ENCODE assay signal across 1 cellular context in the genomic region with DNA sequence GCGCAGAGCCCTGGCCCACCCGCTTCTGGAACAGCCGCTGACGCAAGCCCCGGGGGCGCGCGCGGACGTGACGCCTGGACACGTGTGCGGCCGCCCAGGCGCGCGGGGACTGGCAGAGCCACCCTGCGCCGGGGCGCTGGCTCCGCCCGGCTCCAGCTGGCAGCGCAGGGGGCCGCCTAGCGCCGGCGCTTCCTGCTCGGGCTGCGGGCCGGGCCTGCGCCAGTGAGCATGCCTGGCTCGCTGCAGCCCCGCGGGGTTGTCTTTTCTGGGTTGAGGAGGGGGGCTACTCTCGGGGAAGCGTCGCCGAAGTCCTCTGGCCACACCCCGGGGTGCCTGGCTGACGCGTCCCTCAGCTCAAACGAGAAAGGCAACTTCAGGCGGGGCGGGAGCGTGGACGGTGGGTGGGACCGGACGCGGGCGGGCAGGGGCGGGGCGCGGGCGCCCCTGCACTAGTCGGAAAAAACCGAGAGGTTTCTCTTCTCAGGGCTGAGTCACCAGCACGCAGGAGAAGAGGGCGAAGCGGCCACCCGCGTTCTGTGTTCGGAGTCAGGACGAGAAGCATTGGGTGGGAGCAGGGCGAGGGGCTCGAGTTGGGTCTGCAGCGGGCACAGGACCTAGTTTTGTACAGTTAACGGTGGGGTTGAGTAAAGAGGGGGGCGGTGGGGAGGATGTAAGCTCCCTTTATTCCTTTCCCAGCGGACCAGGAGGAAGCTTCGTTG.
TF ChIP-seq lines count a peak whose summit lies in the region.

A gene with protein sequence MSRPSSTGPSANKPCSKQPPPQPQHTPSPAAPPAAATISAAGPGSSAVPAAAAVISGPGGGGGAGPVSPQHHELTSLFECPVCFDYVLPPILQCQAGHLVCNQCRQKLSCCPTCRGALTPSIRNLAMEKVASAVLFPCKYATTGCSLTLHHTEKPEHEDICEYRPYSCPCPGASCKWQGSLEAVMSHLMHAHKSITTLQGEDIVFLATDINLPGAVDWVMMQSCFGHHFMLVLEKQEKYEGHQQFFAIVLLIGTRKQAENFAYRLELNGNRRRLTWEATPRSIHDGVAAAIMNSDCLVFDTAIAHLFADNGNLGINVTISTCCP (minus strand): TSS at position 48 of the 719 bp plus-strand sequence. CDS start 320 bp downstream, outside the sequence.

TF ChIP-seq in K562, 482 proteins besides CTCF, POLR2A, EP300 and RAD21 (continued from another document and continues in another):
- TF ChIP-seq PML (IDR thresholded peaks at IDR 0.05; ENCODE audit: low read length) (no peak), TCF7L2 (IDR thresholded peaks at IDR 0.05; ENCODE audit: low read depth, low read length) (no peak), SAFB (IDR thresholded peaks at IDR 0.05; ENCODE audit: borderline replicate concordance, low read depth, low read length) (peak; percentile 35; the same call in 1 of the 2 replicates), ATF1 (CRISPR knock-in tag; IDR thresholded peaks at IDR 0.05) (no peak), ATF1 (tag; IDR thresholded peaks at IDR 0.05) (peak; percentile 69), LEF1 (IDR thresholded peaks at IDR 0.05) (no peak), ZNF12 (CRISPR knock-in tag; IDR thresholded peaks at IDR 0.05) (no peak), ZFP36 (IDR thresholded peaks at IDR 0.05; ENCODE audit: low read depth, low read length, partially characterized antibody) (peak; percentile 92), NR2C1 (IDR thresholded peaks at IDR 0.05) (no peak), NR2C1 (tag; IDR thresholded peaks at IDR 0.05) (no peak), RBM17 (IDR thresholded peaks at IDR 0.05; ENCODE audit: borderline replicate concordance, low read depth, low read length) (no peak), ZNF23 (CRISPR knock-in tag; IDR thresholded peaks at IDR 0.05) (no peak), GABPB2 (CRISPR knock-in tag; conservative IDR thresholded peaks at IDR 0.05) (no peak), KAT8 (IDR thresholded peaks at IDR 0.05; ENCODE audit: low read depth) (no peak), HDAC2 (IDR thresholded peaks at IDR 0.05) (peak; percentile 94), KDM5B (IDR thresholded peaks at IDR 0.05; ENCODE audit: insufficient replicate concordance, low read depth, low read length) (peak; percentile 64), RFX1 (IDR thresholded peaks at IDR 0.05) (no peak), EGR1 (conservative IDR thresholded peaks at IDR 0.05) (peak; percentile 86), STAT5B (CRISPR knock-in tag; IDR thresholded peaks at IDR 0.05) (no peak), KLF1 (tag; IDR thresholded peaks at IDR 0.05) (no peak), ZBED1 (IDR thresholded peaks at IDR 0.05) (no peak), NR3C1 (CRISPR knock-in tag; IDR thresholded peaks at IDR 0.05) (no peak), MCM2 (IDR thresholded peaks at IDR 0.05; ENCODE audit: low read depth) (no peak), HNRNPLL (IDR thresholded peaks at IDR 0.05; ENCODE audit: low read depth, low read length, poor library complexity, severe bottlenecking) (no peak), ZNF644 (tag; IDR thresholded peaks at IDR 0.05; ENCODE audit: low read depth) (no peak), ZBTB7A (IDR thresholded peaks at IDR 0.05; ENCODE audit: borderline replicate concordance, control insufficient read depth, low read depth, low read length) (peak; percentile 72; the same call in 1 of the 2 replicates), ZNF830 (CRISPR knock-in tag; IDR thresholded peaks at IDR 0.05) (no peak), U2AF1 (optimal IDR thresholded peaks at IDR 0.05; ENCODE audit: low read depth, low read length) (no peak), JUND (IDR thresholded peaks at IDR 0.05; ENCODE audit: borderline replicate concordance, low read depth, low read length) (peak; percentile 67), JUND (tag; IDR thresholded peaks at IDR 0.05; ENCODE audit: borderline replicate concordance, low read depth, low read length) (no peak; the same call in 2 of the 3 replicates), JUN (IDR thresholded peaks at IDR 0.05; ENCODE audit: borderline replicate concordance, low read depth, low read length) (no peak), JUN (CRISPR knock-in tag; IDR thresholded peaks at IDR 0.05; ENCODE audit: borderline replicate concordance) (no peak), SMARCE1 (IDR thresholded peaks at IDR 0.05) (no peak), SMARCA5 (IDR thresholded peaks at IDR 0.05) (peak; percentile 92), TAF9B (IDR thresholded peaks at IDR 0.05; ENCODE audit: partially characterized antibody) (no peak), ZNF436 (CRISPR knock-in tag; IDR thresholded peaks at IDR 0.05) (no peak)
- TF ChIP-seq, protein P1, sequence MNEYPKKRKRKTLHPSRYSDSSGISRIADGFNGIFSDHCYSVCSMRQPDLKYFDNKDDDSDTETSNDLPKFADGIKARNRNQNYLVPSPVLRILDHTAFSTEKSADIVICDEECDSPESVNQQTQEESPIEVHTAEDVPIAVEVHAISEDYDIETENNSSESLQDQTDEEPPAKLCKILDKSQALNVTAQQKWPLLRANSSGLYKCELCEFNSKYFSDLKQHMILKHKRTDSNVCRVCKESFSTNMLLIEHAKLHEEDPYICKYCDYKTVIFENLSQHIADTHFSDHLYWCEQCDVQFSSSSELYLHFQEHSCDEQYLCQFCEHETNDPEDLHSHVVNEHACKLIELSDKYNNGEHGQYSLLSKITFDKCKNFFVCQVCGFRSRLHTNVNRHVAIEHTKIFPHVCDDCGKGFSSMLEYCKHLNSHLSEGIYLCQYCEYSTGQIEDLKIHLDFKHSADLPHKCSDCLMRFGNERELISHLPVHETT (CRISPR knock-in tag; conservative IDR thresholded peaks at IDR 0.05 in 1 of 2, IDR thresholded peaks at IDR 0.05 in 1 of 2): no peak; a peak in 1 of 4 replicates
- TF ChIP-seq, protein P2, sequence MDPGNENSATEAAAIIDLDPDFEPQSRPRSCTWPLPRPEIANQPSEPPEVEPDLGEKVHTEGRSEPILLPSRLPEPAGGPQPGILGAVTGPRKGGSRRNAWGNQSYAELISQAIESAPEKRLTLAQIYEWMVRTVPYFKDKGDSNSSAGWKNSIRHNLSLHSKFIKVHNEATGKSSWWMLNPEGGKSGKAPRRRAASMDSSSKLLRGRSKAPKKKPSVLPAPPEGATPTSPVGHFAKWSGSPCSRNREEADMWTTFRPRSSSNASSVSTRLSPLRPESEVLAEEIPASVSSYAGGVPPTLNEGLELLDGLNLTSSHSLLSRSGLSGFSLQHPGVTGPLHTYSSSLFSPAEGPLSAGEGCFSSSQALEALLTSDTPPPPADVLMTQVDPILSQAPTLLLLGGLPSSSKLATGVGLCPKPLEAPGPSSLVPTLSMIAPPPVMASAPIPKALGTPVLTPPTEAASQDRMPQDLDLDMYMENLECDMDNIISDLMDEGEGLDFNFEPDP (CRISPR knock-in tag; IDR thresholded peaks at IDR 0.05): 0 out of 2 replicates have a peak, but pooled peaks have one; percentile 15
- TF ChIP-seq, protein P3, sequence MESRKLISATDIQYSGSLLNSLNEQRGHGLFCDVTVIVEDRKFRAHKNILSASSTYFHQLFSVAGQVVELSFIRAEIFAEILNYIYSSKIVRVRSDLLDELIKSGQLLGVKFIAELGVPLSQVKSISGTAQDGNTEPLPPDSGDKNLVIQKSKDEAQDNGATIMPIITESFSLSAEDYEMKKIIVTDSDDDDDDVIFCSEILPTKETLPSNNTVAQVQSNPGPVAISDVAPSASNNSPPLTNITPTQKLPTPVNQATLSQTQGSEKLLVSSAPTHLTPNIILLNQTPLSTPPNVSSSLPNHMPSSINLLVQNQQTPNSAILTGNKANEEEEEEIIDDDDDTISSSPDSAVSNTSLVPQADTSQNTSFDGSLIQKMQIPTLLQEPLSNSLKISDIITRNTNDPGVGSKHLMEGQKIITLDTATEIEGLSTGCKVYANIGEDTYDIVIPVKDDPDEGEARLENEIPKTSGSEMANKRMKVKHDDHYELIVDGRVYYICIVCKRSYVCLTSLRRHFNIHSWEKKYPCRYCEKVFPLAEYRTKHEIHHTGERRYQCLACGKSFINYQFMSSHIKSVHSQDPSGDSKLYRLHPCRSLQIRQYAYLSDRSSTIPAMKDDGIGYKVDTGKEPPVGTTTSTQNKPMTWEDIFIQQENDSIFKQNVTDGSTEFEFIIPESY (CRISPR knock-in tag; IDR thresholded peaks at IDR 0.05): 0 out of 2 replicates have a peak, but pooled peaks have one; percentile 37
- TF ChIP-seq, protein P4, sequence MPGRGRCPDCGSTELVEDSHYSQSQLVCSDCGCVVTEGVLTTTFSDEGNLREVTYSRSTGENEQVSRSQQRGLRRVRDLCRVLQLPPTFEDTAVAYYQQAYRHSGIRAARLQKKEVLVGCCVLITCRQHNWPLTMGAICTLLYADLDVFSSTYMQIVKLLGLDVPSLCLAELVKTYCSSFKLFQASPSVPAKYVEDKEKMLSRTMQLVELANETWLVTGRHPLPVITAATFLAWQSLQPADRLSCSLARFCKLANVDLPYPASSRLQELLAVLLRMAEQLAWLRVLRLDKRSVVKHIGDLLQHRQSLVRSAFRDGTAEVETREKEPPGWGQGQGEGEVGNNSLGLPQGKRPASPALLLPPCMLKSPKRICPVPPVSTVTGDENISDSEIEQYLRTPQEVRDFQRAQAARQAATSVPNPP (IDR thresholded peaks at IDR 0.05; ENCODE audit: borderline replicate concordance, insufficient read depth, insufficient read length): no peak
- TF ChIP-seq, protein P5, sequence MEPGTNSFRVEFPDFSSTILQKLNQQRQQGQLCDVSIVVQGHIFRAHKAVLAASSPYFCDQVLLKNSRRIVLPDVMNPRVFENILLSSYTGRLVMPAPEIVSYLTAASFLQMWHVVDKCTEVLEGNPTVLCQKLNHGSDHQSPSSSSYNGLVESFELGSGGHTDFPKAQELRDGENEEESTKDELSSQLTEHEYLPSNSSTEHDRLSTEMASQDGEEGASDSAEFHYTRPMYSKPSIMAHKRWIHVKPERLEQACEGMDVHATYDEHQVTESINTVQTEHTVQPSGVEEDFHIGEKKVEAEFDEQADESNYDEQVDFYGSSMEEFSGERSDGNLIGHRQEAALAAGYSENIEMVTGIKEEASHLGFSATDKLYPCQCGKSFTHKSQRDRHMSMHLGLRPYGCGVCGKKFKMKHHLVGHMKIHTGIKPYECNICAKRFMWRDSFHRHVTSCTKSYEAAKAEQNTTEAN (CRISPR knock-in tag; IDR thresholded peaks at IDR 0.05): no peak
- TF ChIP-seq, protein P6, sequence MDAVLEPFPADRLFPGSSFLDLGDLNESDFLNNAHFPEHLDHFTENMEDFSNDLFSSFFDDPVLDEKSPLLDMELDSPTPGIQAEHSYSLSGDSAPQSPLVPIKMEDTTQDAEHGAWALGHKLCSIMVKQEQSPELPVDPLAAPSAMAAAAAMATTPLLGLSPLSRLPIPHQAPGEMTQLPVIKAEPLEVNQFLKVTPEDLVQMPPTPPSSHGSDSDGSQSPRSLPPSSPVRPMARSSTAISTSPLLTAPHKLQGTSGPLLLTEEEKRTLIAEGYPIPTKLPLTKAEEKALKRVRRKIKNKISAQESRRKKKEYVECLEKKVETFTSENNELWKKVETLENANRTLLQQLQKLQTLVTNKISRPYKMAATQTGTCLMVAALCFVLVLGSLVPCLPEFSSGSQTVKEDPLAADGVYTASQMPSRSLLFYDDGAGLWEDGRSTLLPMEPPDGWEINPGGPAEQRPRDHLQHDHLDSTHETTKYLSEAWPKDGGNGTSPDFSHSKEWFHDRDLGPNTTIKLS (IDR thresholded peaks at IDR 0.05; ENCODE audit: borderline replicate concordance, low read depth): peak; percentile 84; the same call in 1 of the 2 replicates
- TF ChIP-seq, protein P7, sequence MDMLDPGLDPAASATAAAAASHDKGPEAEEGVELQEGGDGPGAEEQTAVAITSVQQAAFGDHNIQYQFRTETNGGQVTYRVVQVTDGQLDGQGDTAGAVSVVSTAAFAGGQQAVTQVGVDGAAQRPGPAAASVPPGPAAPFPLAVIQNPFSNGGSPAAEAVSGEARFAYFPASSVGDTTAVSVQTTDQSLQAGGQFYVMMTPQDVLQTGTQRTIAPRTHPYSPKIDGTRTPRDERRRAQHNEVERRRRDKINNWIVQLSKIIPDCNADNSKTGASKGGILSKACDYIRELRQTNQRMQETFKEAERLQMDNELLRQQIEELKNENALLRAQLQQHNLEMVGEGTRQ (CRISPR knock-in tag; IDR thresholded peaks at IDR 0.05): peak; percentile 45
- TF ChIP-seq, protein P8, sequence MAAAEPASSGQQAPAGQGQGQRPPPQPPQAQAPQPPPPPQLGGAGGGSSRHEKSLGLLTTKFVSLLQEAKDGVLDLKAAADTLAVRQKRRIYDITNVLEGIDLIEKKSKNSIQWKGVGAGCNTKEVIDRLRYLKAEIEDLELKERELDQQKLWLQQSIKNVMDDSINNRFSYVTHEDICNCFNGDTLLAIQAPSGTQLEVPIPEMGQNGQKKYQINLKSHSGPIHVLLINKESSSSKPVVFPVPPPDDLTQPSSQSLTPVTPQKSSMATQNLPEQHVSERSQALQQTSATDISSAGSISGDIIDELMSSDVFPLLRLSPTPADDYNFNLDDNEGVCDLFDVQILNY (CRISPR knock-in tag; IDR thresholded peaks at IDR 0.05): no peak
- TF ChIP-seq, protein P9, sequence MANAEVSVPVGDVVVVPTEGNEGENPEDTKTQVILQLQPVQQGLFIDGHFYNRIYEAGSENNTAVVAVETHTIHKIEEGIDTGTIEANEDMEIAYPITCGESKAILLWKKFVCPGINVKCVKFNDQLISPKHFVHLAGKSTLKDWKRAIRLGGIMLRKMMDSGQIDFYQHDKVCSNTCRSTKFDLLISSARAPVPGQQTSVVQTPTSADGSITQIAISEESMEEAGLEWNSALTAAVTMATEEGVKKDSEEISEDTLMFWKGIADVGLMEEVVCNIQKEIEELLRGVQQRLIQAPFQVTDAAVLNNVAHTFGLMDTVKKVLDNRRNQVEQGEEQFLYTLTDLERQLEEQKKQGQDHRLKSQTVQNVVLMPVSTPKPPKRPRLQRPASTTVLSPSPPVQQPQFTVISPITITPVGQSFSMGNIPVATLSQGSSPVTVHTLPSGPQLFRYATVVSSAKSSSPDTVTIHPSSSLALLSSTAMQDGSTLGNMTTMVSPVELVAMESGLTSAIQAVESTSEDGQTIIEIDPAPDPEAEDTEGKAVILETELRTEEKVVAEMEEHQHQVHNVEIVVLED (CRISPR knock-in tag; IDR thresholded peaks at IDR 0.05): peak; percentile 71
- TF ChIP-seq, protein P10, sequence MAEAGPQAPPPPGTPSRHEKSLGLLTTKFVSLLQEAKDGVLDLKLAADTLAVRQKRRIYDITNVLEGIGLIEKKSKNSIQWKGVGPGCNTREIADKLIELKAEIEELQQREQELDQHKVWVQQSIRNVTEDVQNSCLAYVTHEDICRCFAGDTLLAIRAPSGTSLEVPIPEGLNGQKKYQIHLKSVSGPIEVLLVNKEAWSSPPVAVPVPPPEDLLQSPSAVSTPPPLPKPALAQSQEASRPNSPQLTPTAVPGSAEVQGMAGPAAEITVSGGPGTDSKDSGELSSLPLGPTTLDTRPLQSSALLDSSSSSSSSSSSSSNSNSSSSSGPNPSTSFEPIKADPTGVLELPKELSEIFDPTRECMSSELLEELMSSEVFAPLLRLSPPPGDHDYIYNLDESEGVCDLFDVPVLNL (CRISPR knock-in tag; IDR thresholded peaks at IDR 0.05; ENCODE audit: low read depth): no peak
